ENCODE assay signal across 15 cellular contexts in genomic region chr16:3812469-3813172, GRCh38.
DNase-seq lines count a peak whose midpoint lies in the region; ATAC-seq and TF ChIP-seq lines count a peak whose summit lies in the region.
"Had no signal": no experiment of that assay in that cellular context is flagged by ENCODE, and none has a peak within 500 bp of the region (broad histone marks: within the 10 kb centered on the region; RNA-seq: fewer than 3 reads in every experiment).

No MANE protein-coding gene starts in this region.

- no peak overlapping the region for H4K5ac ChIP-seq in H9 (ENCODE audit: insufficient read length, low read depth, low read length)

- no peaks in the 10 kb centered on the region for H4K20me1 ChIP-seq in H9 (ENCODE audit: control insufficient read depth, insufficient read depth, insufficient read length)

- H3K4me1 ChIP-seq in H9 (ENCODE audit: insufficient read depth, low read length): peaks cover 5% of the 10 kb centered on the region; the same call in 1 of the 2 replicates
- H3K4me1 ChIP-seq in left lung: peaks cover 4 to 24% of the 10 kb centered on the region in 2 donors
- H3K4me1 ChIP-seq in neutrophil (ENCODE audit: control insufficient read depth in 1 of 2, insufficient read depth in 1 of 2, low read depth in 1 of 2, low read length in 1 of 2): no peaks in the 10 kb centered on the region
- H3K4me1 ChIP-seq: A549 had no signal

- H3K4me2 ChIP-seq in H9 (ENCODE audit: insufficient read depth, insufficient read length, low read length): no peak overlapping the region
- H3K4me2 ChIP-seq: A549 had no signal

- H3K4me3 Mint-ChIP-seq in H9 (no peak overlapping the region), WTC11 (no peak overlapping the region), type B pancreatic cell (no peak overlapping the region)
- no peak overlapping the region for H3K4me3 Mint-ChIP-seq in T-helper 2 cell treated with Interferon-gamma antibody and Interleukin-4, amounts not matched to agents 5 μg/mL and 100 μg/mL, for 36 hours
- peak overlapping the region in 1 of 10 donors; percentile 22 for H3K4me3 Mint-ChIP-seq in naive thymus-derived CD8-positive, alpha-beta T cell
- H3K4me3 Mint-ChIP-seq: HFFc6 had no signal

- H3K4me3 ChIP-seq in left lung: no peak overlapping the region
- no peak overlapping the region for H3K4me3 ChIP-seq in neutrophil (ENCODE audit: low read depth in 1 of 2, low read length in 1 of 2)
- H3K4me3 ChIP-seq: A549 had no signal

- ATAC-seq in WTC11 (peak; percentile 59), left lung (peak; percentile 77)
- no peak for ATAC-seq in naive thymus-derived CD8-positive, alpha-beta T cell
- ATAC-seq: A549 had no signal

- H3K36me3 Mint-ChIP-seq in H9 (ENCODE audit: insufficient read depth in 1 of 3, low read depth in 3 of 3): peaks cover 8 to 19% (median 17%) of the 10 kb centered on the region in 3 experiments; a peak in 6 of 7 replicates
- peaks cover 13% of the 10 kb centered on the region for H3K36me3 Mint-ChIP-seq in WTC11
- H3K36me3 Mint-ChIP-seq in T-helper 2 cell treated with Interferon-gamma antibody and Interleukin-4, amounts not matched to agents 5 μg/mL and 100 μg/mL, for 36 hours (ENCODE audit: low read depth): peaks cover 33% of the 10 kb centered on the region
- peaks cover 15% of the 10 kb centered on the region for H3K36me3 Mint-ChIP-seq in type B pancreatic cell
- H3K36me3 Mint-ChIP-seq in naive thymus-derived CD8-positive, alpha-beta T cell: peaks cover 4 to 43% (median 10%) of the 10 kb centered on the region in 3 donors

- H3K9me3 ChIP-seq in H9 (ENCODE audit: control insufficient read depth, low read depth, low read length): no peaks in the 10 kb centered on the region
- H3K9me3 ChIP-seq in left lung: no peaks in the 10 kb centered on the region
- H3K9me3 ChIP-seq in neutrophil: no peaks in the 10 kb centered on the region
- H3K9me3 ChIP-seq: A549, BE2C had no signal

- no peak overlapping the region for H3K4ac ChIP-seq in H9 (ENCODE audit: low read depth, low read length)

- H3K79me1 ChIP-seq in H9 (ENCODE audit: insufficient read depth, low read depth, low read length, poor library complexity, severe bottlenecking): peaks cover 29% of the 10 kb centered on the region

- H4K91ac ChIP-seq in H9 (ENCODE audit: insufficient read length, low read depth, low read length): no peak overlapping the region

- CTCF ChIA-PET in WTC11 (lab: Charles Lee): interaction anchor here (0.9 kb wide), 1 partner anchor 126 kb away, joined by 4 read pairs; no protein-coding TSS in a partner anchor

- TF ChIP-seq CTCF in H9 (conservative IDR thresholded peaks at IDR 0.05): peak; percentile 25; the same call in 1 of the 3 replicates
- no peak for TF ChIP-seq CTCF in WTC11 (IDR thresholded peaks at IDR 0.05)
- no peak for TF ChIP-seq CTCF in left lung (IDR thresholded peaks at IDR 0.05)
- TF ChIP-seq CTCF in neutrophil (IDR thresholded peaks at IDR 0.05): no peak
- TF ChIP-seq CTCF in type B pancreatic cell (conservative IDR thresholded peaks at IDR 0.05): no peak

- no peak overlapping the region for H2BK20ac ChIP-seq in H9 (ENCODE audit: low read depth, low read length, poor library complexity, severe bottlenecking)

- no peak overlapping the region for H3K9ac ChIP-seq in H9 (ENCODE audit: extremely low read depth, insufficient read length, low read length)

- peaks cover 0 to 25% of the 10 kb centered on the region in 2 donors for H3K36me3 ChIP-seq in left lung
- H3K36me3 ChIP-seq in neutrophil: peaks cover 28% of the 10 kb centered on the region

- H3K4me1 Mint-ChIP-seq in H9: peaks cover 53 to 61% of the 10 kb centered on the region in 2 experiments
- H3K4me1 Mint-ChIP-seq in WTC11: peaks cover 51% of the 10 kb centered on the region
- H3K4me1 Mint-ChIP-seq in T-helper 2 cell treated with Interferon-gamma antibody and Interleukin-4, amounts not matched to agents 5 μg/mL and 100 μg/mL, for 36 hours (ENCODE audit: low read depth): peaks cover 51% of the 10 kb centered on the region
- peaks cover 31% of the 10 kb centered on the region for H3K4me1 Mint-ChIP-seq in type B pancreatic cell (ENCODE audit: unreplicated experiment)
- H3K4me1 Mint-ChIP-seq in naive thymus-derived CD8-positive, alpha-beta T cell: peaks cover 57 to 90% (median 86%) of the 10 kb centered on the region in 4 donors

- POLR2A ChIA-PET in WTC11 (lab: Charles Lee): interaction anchor here (1.3 kb wide), 1 partner anchor 11 kb away, joined by 3 read pairs; no protein-coding TSS in a partner anchor
- POLR2A ChIA-PET in naive thymus-derived CD8-positive, alpha-beta T cell (lab: Charles Lee): no interaction called here

- H3K27ac ChIP-seq in H9 (ENCODE audit: insufficient read length, low read depth, low read length) (no peak overlapping the region), left lung (no peak overlapping the region), neutrophil (peak overlapping the region; percentile 14)
- H3K27ac ChIP-seq: A549, C4-2B had no signal

- H2BK15ac ChIP-seq in H9 (ENCODE audit: low read depth, low read length): no peak overlapping the region

- H3K9me3 Mint-ChIP-seq in H9 (no peaks in the 10 kb centered on the region), WTC11 (no peaks in the 10 kb centered on the region), type B pancreatic cell (no peaks in the 10 kb centered on the region)
- H3K9me3 Mint-ChIP-seq in T-helper 2 cell treated with Interferon-gamma antibody and Interleukin-4, amounts not matched to agents 5 μg/mL and 100 μg/mL, for 36 hours: no peaks in the 10 kb centered on the region
- no peaks in the 10 kb centered on the region for H3K9me3 Mint-ChIP-seq in naive thymus-derived CD8-positive, alpha-beta T cell
- H3K9me3 Mint-ChIP-seq: CD4-positive, alpha-beta memory T cell; HFFc6 had no signal

- no peak overlapping the region for H2BK12ac ChIP-seq in H9 (ENCODE audit: insufficient read length, low read depth, low read length)

- H3K27ac Mint-ChIP-seq in H9 (peak overlapping the region in 1 of 3 experiments; percentile 43; a peak in 2 of 7 replicates), WTC11 (peak overlapping the region; percentile 14), type B pancreatic cell (no peak overlapping the region)
- H3K27ac Mint-ChIP-seq in T-helper 2 cell treated with Interferon-gamma antibody and Interleukin-4, amounts not matched to agents 5 μg/mL and 100 μg/mL, for 36 hours: no peak overlapping the region
- peak overlapping the region in 3 of 10 donors; percentile 1 to 72 (median 25) for H3K27ac Mint-ChIP-seq in naive thymus-derived CD8-positive, alpha-beta T cell
- H3K27ac Mint-ChIP-seq: HFFc6 had no signal

- H2AFZ ChIP-seq in H9 (ENCODE audit: low read length): no peak overlapping the region

- H3K23me2 ChIP-seq in H9 (ENCODE audit: insufficient read length, low read depth, low read length, poor library complexity, severe bottlenecking): no peaks in the 10 kb centered on the region

- H2BK5ac ChIP-seq in H9 (ENCODE audit: insufficient read length, low read length): no peak overlapping the region

- no peak overlapping the region for H3K23ac ChIP-seq in H9 (ENCODE audit: insufficient read length, low read depth, low read length)

- H3K56ac ChIP-seq in H9 (ENCODE audit: insufficient read length, low read depth, low read length): no peak overlapping the region

- no peak overlapping the region for H3T11ph ChIP-seq in H9 (ENCODE audit: low read length)

- no peak overlapping the region for H3K14ac ChIP-seq in H9 (ENCODE audit: insufficient read depth, low read length)

- no peak overlapping the region for H2AK5ac ChIP-seq in H9 (ENCODE audit: insufficient read length, low read length)

- H3K27me3 ChIP-seq in H9 (ENCODE audit: insufficient read depth, low read length) (no peaks in the 10 kb centered on the region), left lung (no peaks in the 10 kb centered on the region), neutrophil (no peaks in the 10 kb centered on the region)
- H3K27me3 ChIP-seq: BE2C had no signal

- H3K27me3 Mint-ChIP-seq in H9 (ENCODE audit: low read depth) (no peaks in the 10 kb centered on the region), WTC11 (ENCODE audit: low read depth) (no peaks in the 10 kb centered on the region), type B pancreatic cell (no peaks in the 10 kb centered on the region)
- no peaks in the 10 kb centered on the region for H3K27me3 Mint-ChIP-seq in T-helper 2 cell treated with Interferon-gamma antibody and Interleukin-4, amounts not matched to agents 5 μg/mL and 100 μg/mL, for 36 hours (ENCODE audit: low read depth)
- H3K27me3 Mint-ChIP-seq in naive thymus-derived CD8-positive, alpha-beta T cell: no peaks in the 10 kb centered on the region
- H3K27me3 Mint-ChIP-seq: CD4-positive, alpha-beta memory T cell had no signal

- H2BK120ac ChIP-seq in H9 (ENCODE audit: low read depth, low read length, poor library complexity, severe bottlenecking): no peak overlapping the region

- H3K79me2 ChIP-seq in H9 (ENCODE audit: insufficient read depth, low read length): peaks cover 17% of the 10 kb centered on the region; the same call in 1 of the 2 replicates

- DNase-seq in H9 (no peak), WTC11 (ENCODE audit: low spot score) (no peak), left lung (no peak), type B pancreatic cell (ENCODE audit: extremely low spot score, unreplicated experiment) (no peak), SHP77 (lab: John Stamatoyannopoulos, UW) (no peak)
- no peak for DNase-seq in T-helper 2 cell treated with Interferon-gamma antibody and Interleukin-4, amounts not matched to agents 5 μg/mL and 100 μg/mL, for 36 hours (ENCODE audit: low spot score)
- no peak for DNase-seq in naive thymus-derived CD8-positive, alpha-beta T cell
- DNase-seq: BE2C; CD4-positive, alpha-beta memory T cell; DMS79; HCEC 1CT; HFFc6 had no signal

- H3K18ac ChIP-seq in H9 (ENCODE audit: insufficient read length, low read depth, low read length): no peak overlapping the region

- intact Hi-C loops in left lung (cut with DNase I): no loop called here

- no peak overlapping the region for H4K8ac ChIP-seq in H9 (replicated peaks; ENCODE audit: insufficient read length, low read depth, low read length)

- no CpG with 5 or more reads among the region's 8 CpGs for WGBS in H9 (ENCODE audit: extremely low coverage, insufficient read length, low lambda C conversion rate)

TF ChIP-seq in WTC11, 78 proteins besides CTCF, POLR2A, EP300 and RAD21 (continues in another document):
- no peak for TF ChIP-seq E2F5 (CRISPR knock-in tag; IDR thresholded peaks at IDR 0.05)

Comparison
In these comparisons a context has a peak if more than half of its experiments do, and no peak if none do; other contexts are left out.
1. ATAC-seq: peak in WTC11 (single experiment) and left lung (single experiment); none in naive thymus-derived CD8-positive, alpha-beta T cell (0 of 2).